In genomic region chr12:49535921-49536525, GRCh38 we compare ENCODE assay signal across 18 cellular contexts. TPM values are rescaled to one million over a fixed set of nuclear protein-coding genes. Genes with fewer than 3 reads are reported as not detected.
A peak's percentile ranks its signal among the peaks of the same experiment; 100 is the strongest.
DNase-seq lines count a peak whose midpoint lies in the region; ATAC-seq and TF ChIP-seq lines count a peak whose summit lies in the region.
"Had no signal": no experiment of that assay in that cellular context is flagged by ENCODE, and none has a peak within 500 bp of the region (broad histone marks: within the 10 kb centered on the region; RNA-seq: fewer than 3 reads in every experiment).

No MANE protein-coding gene starts in this region.

- WGBS in SK-N-SH (ENCODE audit: low lambda C conversion rate): 83% methylated on average over 6 of the region's 6 CpGs
- 93% methylated on average over 6 of the region's 6 CpGs for WGBS in sigmoid colon, 2 donors

- H3K27ac ChIP-seq in SK-N-SH (ENCODE audit: low read depth in 2 of 2, low read length in 1 of 2) (0 out of 4 replicates have a peak overlapping the region, but pooled peaks of 1 of the 2 experiments have one; percentile 18), OCI-LY7 (ENCODE audit: low read depth, low read length, poor library complexity, severe bottlenecking) (peak overlapping the region; percentile 27), sigmoid colon (no peak overlapping the region)
- H3K27ac ChIP-seq: KMS-11, right atrium auricular region, upper lobe of right lung had no signal

- TF ChIP-seq CTCF in SK-N-SH (IDR thresholded peaks at IDR 0.05) (no peak), OCI-LY7 (conservative IDR thresholded peaks at IDR 0.05; ENCODE audit: low read length) (no peak), sigmoid colon (IDR thresholded peaks at IDR 0.05) (no peak), mucosa of descending colon (IDR thresholded peaks at IDR 0.05) (no peak)

- H3K27me3 ChIP-seq in SK-N-SH (ENCODE audit: insufficient read depth) (no peaks in the 10 kb centered on the region), sigmoid colon (peaks cover 25 to 66% (median 39%) of the 10 kb centered on the region in 3 donors)

- intact Hi-C loops in OCI-LY7 (cut with micrococcal nuclease; ENCODE audit: unreplicated experiment) (no loop called here), sigmoid colon (cut with DNase I) (no loop called here), mucosa of descending colon (cut with DNase I, micrococcal nuclease) (no loop called here)

- no peaks in the 10 kb centered on the region for H3K9me2 ChIP-seq in SK-N-SH
- H3K9me2 ChIP-seq in OCI-LY7 (ENCODE audit: insufficient read depth, low read length): no peaks in the 10 kb centered on the region

- H3K9me3 ChIP-seq in SK-N-SH (no peaks in the 10 kb centered on the region), OCI-LY7 (ENCODE audit: low read length) (no peaks in the 10 kb centered on the region), sigmoid colon (no peaks in the 10 kb centered on the region), mucosa of descending colon (no peaks in the 10 kb centered on the region)
- H3K9me3 ChIP-seq: right atrium auricular region, upper lobe of right lung had no signal

- no TSS peak for BruUV-seq in OCI-LY7 (replicated peaks; lab: Mats Ljungman, UMichigan)

- H3F3A ChIP-seq in SK-N-SH (replicated peaks; ENCODE audit: insufficient read depth): peaks cover 41% of the 10 kb centered on the region

- no peak for TF ChIP-seq RAD21 in SK-N-SH (IDR thresholded peaks at IDR 0.05; ENCODE audit: low read length)

- no peak for DNase-seq in SK-N-SH
- DNase-seq in OCI-LY7 (ENCODE audit: low spot score): no peak
- DNase-seq in glomerular visceral epithelial cell (ENCODE audit: extremely low spot score): peak; percentile 28
- DNase-seq in sigmoid colon: peak; percentile 46
- no peak for DNase-seq in NCI-H2196 treated with DMSO at 0.1 percent for 48 hours (lab: John Stamatoyannopoulos, UW; ENCODE audit: unreplicated experiment)
- no peak for DNase-seq in mucosa of descending colon
- DNase-seq: 8988T; activated effector memory CD4-positive, alpha-beta T cell treated with anti-CD3 and anti-CD28 coated beads, Interleukin-2, amount 50 U/mL, for 16 hours; erythroblast; foreskin fibroblast; NCI-H1930; NCI-H226; NCI-H774; upper lobe of right lung had no signal

- H3K79me2 ChIP-seq in SK-N-SH (ENCODE audit: insufficient read depth) (no peaks in the 10 kb centered on the region), OCI-LY7 (ENCODE audit: insufficient read depth, low read depth, low read length) (no peaks in the 10 kb centered on the region)

- H3K4me3 ChIP-seq in SK-N-SH (ENCODE audit: low read depth in 2 of 2, low read length in 1 of 2): no peak overlapping the region
- H3K4me3 ChIP-seq in OCI-LY7 (ENCODE audit: low read depth, low read length, poor library complexity, severe bottlenecking): no peak overlapping the region
- H3K4me3 ChIP-seq in sigmoid colon: no peak overlapping the region
- H3K4me3 ChIP-seq in mucosa of descending colon: no peak overlapping the region
- H3K4me3 ChIP-seq: right atrium auricular region, upper lobe of right lung had no signal

- H2AFZ ChIP-seq in SK-N-SH (ENCODE audit: low read depth): no peak overlapping the region
- H2AFZ ChIP-seq in OCI-LY7 (ENCODE audit: low read length): no peak overlapping the region

- POLR2A ChIA-PET in SK-N-SH (lab: Yijun Ruan, JAX): interaction anchor here (1.0 kb wide), 1 partner anchor 9 kb away, joined by 3 read pairs; no protein-coding TSS in a partner anchor
- POLR2A ChIA-PET in OCI-LY7 (lab: Charles Lee): interaction anchor here (0.5 to 1.2 kb wide), 3 partner anchors 11 to 471 kb away, joined by 3 to 4 read pairs (median 3); no protein-coding TSS in a partner anchor

- H3K4me2 ChIP-seq in SK-N-SH (no peak overlapping the region), OCI-LY7 (ENCODE audit: low read length) (peak overlapping the region; percentile 86)
- H3K4me2 ChIP-seq: KMS-11 had no signal

- no peak overlapping the region for H3K9ac ChIP-seq in SK-N-SH
- H3K9ac ChIP-seq: KMS-11 had no signal

- peaks cover 0 to 11% of the 10 kb centered on the region in 2 experiments; a peak in 1 of 4 replicates for H3K4me1 ChIP-seq in SK-N-SH (ENCODE audit: control insufficient read depth in 1 of 2, insufficient read depth in 2 of 2, low read depth in 1 of 2, low read length in 1 of 2)
- H3K4me1 ChIP-seq in OCI-LY7 (ENCODE audit: insufficient read depth, low read length, poor library complexity, severe bottlenecking): peaks cover 35% of the 10 kb centered on the region
- H3K4me1 ChIP-seq in sigmoid colon: peaks cover 0 to 23% (median 18%) of the 10 kb centered on the region in 4 donors
- peaks cover 13% of the 10 kb centered on the region for H3K4me1 ChIP-seq in mucosa of descending colon (ENCODE audit: low read depth)

- H3K36me3 ChIP-seq in SK-N-SH (replicated peaks in 1 of 2; ENCODE audit: control insufficient read depth in 1 of 2, insufficient read depth in 2 of 2, low read length in 1 of 2): peaks cover 0 to 4% of the 10 kb centered on the region in 2 experiments
- H3K36me3 ChIP-seq in OCI-LY7 (ENCODE audit: insufficient read depth, low read length): no peaks in the 10 kb centered on the region
- no peaks in the 10 kb centered on the region for H3K36me3 ChIP-seq in sigmoid colon
- H3K36me3 ChIP-seq in mucosa of descending colon (ENCODE audit: low read depth): no peaks in the 10 kb centered on the region
- H3K36me3 ChIP-seq: right atrium auricular region, upper lobe of right lung had no signal

- H4K20me1 ChIP-seq in SK-N-SH (ENCODE audit: insufficient read depth): no peaks in the 10 kb centered on the region
- H4K20me1 ChIP-seq in OCI-LY7 (ENCODE audit: insufficient read depth, low read length): no peaks in the 10 kb centered on the region

- no peak for TF ChIP-seq POLR2A in sigmoid colon (IDR thresholded peaks at IDR 0.05)

- TF ChIP-seq EP300 in SK-N-SH (IDR thresholded peaks at IDR 0.05; ENCODE audit: borderline replicate concordance in 1 of 2, low read depth in 1 of 2, low read length in 1 of 2): no peak
- TF ChIP-seq EP300 in sigmoid colon (IDR thresholded peaks at IDR 0.05): no peak

- CTCF ChIA-PET in SK-N-SH (lab: Yijun Ruan, JAX): interaction anchor here (0.7 to 2.9 kb wide), 7 partner anchors 22 to 194 kb away, joined by 3 to 15 read pairs (median 5); partner anchors contain the start of gene DNAJC22
- CTCF ChIA-PET in OCI-LY7 (lab: Charles Lee; ENCODE audit: unreplicated experiment): interaction anchor here (0.6 kb wide), 1 partner anchor 348 kb away, joined by 3 read pairs; no protein-coding TSS in a partner anchor

- ATAC-seq in SK-N-SH treated with all-trans-retinoic acid at 6 μM for 48 hours (peak; percentile 11; the same call in 1 of the 3 replicates), HG03354 (IDR thresholded peaks at IDR 0.05; ENCODE audit: poor library complexity, severe bottlenecking, unreplicated experiment) (no peak), mucosa of descending colon (no peak)
- ATAC-seq: upper lobe of right lung had no signal

TF ChIP-seq in SK-N-SH treated with all-trans-retinoic acid at 6 μM for 48 hours, 23 proteins besides CTCF, POLR2A, EP300 and RAD21 (continues in another document):
- TF ChIP-seq TOX (CRISPR knock-in tag; IDR thresholded peaks at IDR 0.05; ENCODE audit: borderline replicate concordance) (no peak), TCF4 (CRISPR knock-in tag; IDR thresholded peaks at IDR 0.05; ENCODE audit: borderline replicate concordance) (no peak), CREB5 (CRISPR knock-in tag; IDR thresholded peaks at IDR 0.05; ENCODE audit: low read depth) (no peak), BACH2 (CRISPR knock-in tag; IDR thresholded peaks at IDR 0.05; ENCODE audit: borderline replicate concordance) (no peak)

TF ChIP-seq in SK-N-SH, 30 proteins besides CTCF, POLR2A, EP300 and RAD21 (continues in another document):
- TF ChIP-seq TEAD4 (IDR thresholded peaks at IDR 0.05; ENCODE audit: borderline replicate concordance, insufficient read depth) (no peak), FOSL2 (IDR thresholded peaks at IDR 0.05; ENCODE audit: borderline replicate concordance, low read depth) (no peak), MAX (IDR thresholded peaks at IDR 0.05; ENCODE audit: low read depth) (no peak), ELF1 (IDR thresholded peaks at IDR 0.05) (no peak)

RNA-seq across cellular contexts. Expression of gene KCNH3, which starts 2.8 kb away (rescaled TPM):
- polyA plus RNA-seq in SK-N-SH (2012; rRNA removed): 3.2 and 3.7 TPM in 2 replicates
- 1.0 and 1.8 TPM in 2 replicates for polyA plus RNA-seq in SK-N-SH (2012; cell fraction: cytosol; rRNA removed)
- polyA plus RNA-seq in SK-N-SH (2012; cell fraction: nucleus; rRNA removed): 14.3 and 17.0 TPM in 2 replicates
- 0.05 and 0.06 TPM in 2 replicates for total RNA-seq in OCI-LY7 (2014; rRNA removed; shearing (Covaris generic))
- 0.57 TPM in 1 of 2 replicates, not detected in the other for total RNA-seq in OCI-LY7 (2022)
- total RNA-seq in sigmoid colon: under 1 TPM in 2 of 4 donors, not detected in 2; 0.14 to 0.83 TPM
- polyA plus RNA-seq in sigmoid colon: under 1 TPM in 1 of 3 donors, not detected in 2; 0.36 TPM
- total RNA-seq in mucosa of descending colon: under 1 TPM in 2 of 3 donors, not detected in 1; 0.13 to 0.19 TPM

RNA-seq across cellular contexts. Expression of gene MCRS1, which starts 31.9 kb away (rescaled TPM):
- polyA plus RNA-seq in SK-N-SH (2012; rRNA removed) (103 and 107 TPM in 2 replicates), sigmoid colon (10 to 100 TPM; 43.8 to 61.0 (median 46.0) TPM)
- 50.0 and 75.2 TPM in 2 replicates for polyA plus RNA-seq in SK-N-SH (2012; cell fraction: cytosol; rRNA removed)
- 200 and 202 TPM in 2 replicates for polyA plus RNA-seq in SK-N-SH (2012; cell fraction: nucleus; rRNA removed)
- 72.0 and 75.6 TPM in 2 replicates for total RNA-seq in OCI-LY7 (2014; rRNA removed; shearing (Covaris generic))
- total RNA-seq in OCI-LY7 (2022) (65.4 and 72.4 TPM in 2 replicates), sigmoid colon (10 to 100 TPM; 33.6 to 59.3 (median 48.0) TPM), mucosa of descending colon (10 to 100 TPM; 51.6 to 66.7 (median 55.9) TPM)

Comparison
In these comparisons a context has a peak if more than half of its experiments do, and no peak if none do; other contexts are left out.
1. DNase-seq: peak in glomerular visceral epithelial cell (single experiment) and sigmoid colon (single experiment); none in SK-N-SH (single experiment), OCI-LY7 (single experiment), NCI-H2196 treated with DMSO at 0.1 percent for 48 hours (single experiment) and mucosa of descending colon (0 of 3).